Comparison of ENCODE assay signal across 18 cellular contexts in the genomic region with DNA sequence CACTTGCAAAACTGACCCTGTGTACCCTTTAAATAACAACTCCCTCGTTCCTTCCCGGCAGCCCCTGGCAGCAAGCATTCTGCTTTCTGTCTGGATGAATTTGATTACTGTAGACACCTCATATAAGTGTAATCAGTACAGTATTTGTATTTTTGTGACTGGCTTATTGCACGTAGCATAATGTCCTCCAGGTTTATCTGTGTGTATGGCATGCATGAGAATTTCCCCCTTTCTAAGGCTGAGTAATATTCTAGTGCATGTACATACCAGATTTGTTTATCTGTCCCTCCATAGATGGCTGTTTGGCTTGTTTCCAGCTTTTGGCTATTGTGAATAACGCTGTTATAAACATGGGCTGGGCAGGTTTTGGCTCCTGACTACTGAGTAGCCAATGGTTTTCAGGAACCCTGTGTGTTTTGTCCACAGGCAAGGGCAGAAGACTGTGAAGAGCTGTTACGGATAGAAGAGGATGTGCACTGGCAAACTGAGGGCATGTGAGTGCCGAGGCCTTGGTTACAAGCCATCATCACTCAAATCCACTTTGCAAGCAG.
DNase-seq lines count a peak whose midpoint lies in the region; ATAC-seq and TF ChIP-seq lines count a peak whose summit lies in the region.
"Had no signal": no experiment of that assay in that cellular context is flagged by ENCODE, and none has a peak within 500 bp of the region (broad histone marks: within the 10 kb centered on the region; RNA-seq: fewer than 3 reads in every experiment).

No MANE protein-coding gene starts in this region.

- ATAC-seq in Right ventricle myocardium superior (ENCODE audit: poor library complexity) = peak; percentile 71
- ATAC-seq in left ventricle myocardium superior = peak; percentile 65
- no peak for ATAC-seq in HG03039 (IDR thresholded peaks at IDR 0.05; ENCODE audit: unreplicated experiment)
- ATAC-seq: left lobe of liver; naive thymus-derived CD4-positive, alpha-beta T cell had no signal

- WGBS in thyroid gland, 2 donors = 66 to 68% methylated on average over 6 of the region's 6 CpGs

- no peak for TF ChIP-seq POLR2A in thyroid gland (IDR thresholded peaks at IDR 0.05)

- no peak for DNase-seq in Right ventricle myocardium superior
- no peak for DNase-seq in right atrium auricular region (ENCODE audit: low spot score)
- DNase-seq in coronary artery (ENCODE audit: low spot score) = no peak
- no peak for DNase-seq in left ventricle myocardium superior
- no peak for DNase-seq in SW480 (ENCODE audit: low spot score)
- no peak for DNase-seq in thyroid gland
- DNase-seq in NCI-H2107 (lab: John Stamatoyannopoulos, UW) = no peak
- DNase-seq: activated CD4-positive, CD25-positive, alpha-beta regulatory T cell treated with anti-CD3 and anti-CD28 coated beads, Interleukin-2, amount 50 U/mL, for 72 hours; activated naive CD8-positive, alpha-beta T cell treated with anti-CD3 and anti-CD28 coated beads, Interleukin-2, amount 10 ng/mL, durations not matched to agents 7 days and 5 days; Caco-2; H9; Kasumi-1; naive thymus-derived CD4-positive, alpha-beta T cell; NCI-H1436 treated with DMSO at 0.1 percent for 48 hours; NCI-H510A had no signal

- H3K36me3 ChIP-seq in right atrium auricular region = peaks cover 33% of the 10 kb centered on the region
- peaks cover 0 to 4% of the 10 kb centered on the region in 2 donors for H3K36me3 ChIP-seq in thyroid gland

- H3K27me3 ChIP-seq in right atrium auricular region = no peaks in the 10 kb centered on the region
- H3K27me3 ChIP-seq in thyroid gland = no peaks in the 10 kb centered on the region

- H3K27ac ChIP-seq in right atrium auricular region (peak overlapping the region in 1 of 2 donors; percentile 45), coronary artery (peak overlapping the region; percentile 2 to 67), thyroid gland (no peak overlapping the region)
- H3K27ac ChIP-seq: prostate gland had no signal

- H3K4me3 ChIP-seq in right atrium auricular region (no peak overlapping the region), coronary artery (no peak overlapping the region), thyroid gland (replicated peaks in 1 of 3) (no peak overlapping the region)
- H3K4me3 ChIP-seq: prostate gland had no signal

- H3K4me1 ChIP-seq in right atrium auricular region (peaks cover 0 to 24% of the 10 kb centered on the region in 2 donors), thyroid gland (peaks cover 0 to 4% of the 10 kb centered on the region in 2 donors)
- H3K4me1 ChIP-seq: prostate gland had no signal

- intact Hi-C loops in Right ventricle myocardium superior (cut with DNase I) (no loop called here), left ventricle myocardium superior (cut with micrococcal nuclease) (no loop called here), thyroid gland (cut with DNase I) (no loop called here)

- no peaks in the 10 kb centered on the region for H3K9me3 ChIP-seq in right atrium auricular region
- no peaks in the 10 kb centered on the region for H3K9me3 ChIP-seq in thyroid gland
- H3K9me3 ChIP-seq: Caco-2, prostate gland had no signal

- TF ChIP-seq CTCF in right atrium auricular region (IDR thresholded peaks at IDR 0.05) = no peak
- no peak for TF ChIP-seq CTCF in coronary artery (IDR thresholded peaks at IDR 0.05)
- TF ChIP-seq CTCF in thyroid gland (IDR thresholded peaks at IDR 0.05) = no peak

Comparison
In these comparisons a context has a peak if more than half of its experiments do, and no peak if none do; other contexts are left out.
1. H3K27ac ChIP-seq: peak in coronary artery (2 of 2); none in thyroid gland (0 of 3).